Comparison of ENCODE assay signal across 8 cellular contexts in genomic region chr1:102434421-102434820, GRCh38.
DNase-seq lines count a peak whose midpoint lies in the region; ATAC-seq and TF ChIP-seq lines count a peak whose summit lies in the region.

No MANE protein-coding gene starts in this region.

- no peak for TF ChIP-seq POLR2A in sigmoid colon (IDR thresholded peaks at IDR 0.05)

- intact Hi-C loops in sigmoid colon (cut with DNase I) = no loop called here
- intact Hi-C loops in CD14-positive monocyte (cut with micrococcal nuclease) = no loop called here

- H3K27me3 ChIP-seq in sigmoid colon = no peaks in the 10 kb centered on the region

- H3K9me3 Mint-ChIP-seq in CD14-positive monocyte = peaks cover 0 to 1% (median 0%) of the 10 kb centered on the region in 7 donors

- no peak overlapping the region for H3K27ac ChIP-seq in sigmoid colon

- DNase-seq in ELR (ENCODE audit: low read depth) = peak; percentile 57
- peak; percentile 7 for DNase-seq in H4 (ENCODE audit: low spot score)
- DNase-seq in OCI-M1 (lab: John Stamatoyannopoulos, UW) = peak; percentile 68
- DNase-seq in iPS DF 4.7 (ENCODE audit: extremely low read depth, low spot score) = peak; percentile 51
- no peak for DNase-seq in activated T-cell treated with anti-CD3 and anti-CD28 coated beads for 4 hours
- DNase-seq in sigmoid colon = no peak
- no peak for DNase-seq in CD14-positive monocyte (ENCODE audit: low spot score)

- no peak overlapping the region for H3K4me3 ChIP-seq in sigmoid colon

- H3K27ac Mint-ChIP-seq in CD14-positive monocyte = no peak overlapping the region

- TF ChIP-seq CTCF in sigmoid colon (IDR thresholded peaks at IDR 0.05) (no peak), CD14-positive monocyte (IDR thresholded peaks at IDR 0.05) (no peak)

- no peak overlapping the region for H3K4me3 Mint-ChIP-seq in CD14-positive monocyte

- H3K4me1 Mint-ChIP-seq in CD14-positive monocyte = no peaks in the 10 kb centered on the region

- TF ChIP-seq EP300 in sigmoid colon (IDR thresholded peaks at IDR 0.05) = no peak

- H3K9me3 ChIP-seq in sigmoid colon = no peaks in the 10 kb centered on the region

- no peaks in the 10 kb centered on the region for H3K4me1 ChIP-seq in sigmoid colon

- H3K27me3 Mint-ChIP-seq in CD14-positive monocyte (ENCODE audit: low read depth in 3 of 3) = peaks cover 0 to 2% (median 0%) of the 10 kb centered on the region in 3 donors

- H3K36me3 Mint-ChIP-seq in CD14-positive monocyte = no peaks in the 10 kb centered on the region

- no peak for ATAC-seq in HG03175 (IDR thresholded peaks at IDR 0.05; ENCODE audit: unreplicated experiment)

- 68 to 70% methylated on average over 4 of the region's 4 CpGs for WGBS in sigmoid colon, 2 donors

- no peaks in the 10 kb centered on the region for H3K36me3 ChIP-seq in sigmoid colon

Comparison
In these comparisons a context has a peak if more than half of its experiments do, and no peak if none do; other contexts are left out.
1. DNase-seq: peak in ELR (single experiment), H4 (single experiment), OCI-M1 (single experiment) and iPS DF 4.7 (single experiment); none in activated T-cell treated with anti-CD3 and anti-CD28 coated beads for 4 hours (single experiment), sigmoid colon (single experiment) and CD14-positive monocyte (single experiment).